ENCODE assay signal across 13 cellular contexts in the genomic region with DNA sequence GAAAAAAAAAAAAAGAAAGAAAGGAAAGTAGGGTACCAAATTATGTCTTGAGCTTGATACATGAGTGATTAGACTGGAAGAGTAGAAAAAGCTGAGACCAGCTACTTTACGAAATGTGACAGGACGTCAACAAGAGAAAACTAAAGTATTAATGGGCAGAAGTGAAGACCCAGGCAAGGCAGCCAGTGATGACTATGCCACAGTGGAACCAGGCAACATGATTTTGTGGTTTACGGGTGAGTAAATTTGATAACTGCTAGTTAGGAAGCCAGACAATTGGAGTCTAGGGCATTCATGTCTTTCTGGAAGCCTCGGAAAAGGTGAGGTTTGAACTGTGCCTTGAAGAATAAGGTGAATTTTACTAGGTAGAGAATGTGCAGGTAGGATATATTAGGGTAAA.
DNase-seq lines count a peak whose midpoint lies in the region; ATAC-seq and TF ChIP-seq lines count a peak whose summit lies in the region.
"Had no signal": no experiment of that assay in that cellular context is flagged by ENCODE, and none has a peak within 500 bp of the region (broad histone marks: within the 10 kb centered on the region; RNA-seq: fewer than 3 reads in every experiment).

No MANE protein-coding gene starts in this region.

- no peak overlapping the region for H2BK20ac ChIP-seq in IMR-90 (ENCODE audit: low read depth, low read length)

- H2BK15ac ChIP-seq in IMR-90 (ENCODE audit: low read depth, low read length), result peak overlapping the region; percentile 40; the same call in 1 of the 3 replicates

- H3K79me1 ChIP-seq in IMR-90 (ENCODE audit: low read depth in 1 of 2, low read length in 2 of 2), result peaks cover 4% of the 10 kb centered on the region in 2 experiments; a peak in 2 of 4 replicates

- H3K27me3 ChIP-seq in IMR-90 (ENCODE audit: control insufficient read depth, insufficient read depth, low read length) (no peaks in the 10 kb centered on the region), ascending aorta (no peaks in the 10 kb centered on the region)

- H3K4me3 ChIP-seq in IMR-90 (ENCODE audit: insufficient read depth, low read depth, low read length) (no peak overlapping the region), ascending aorta (no peak overlapping the region)
- H3K4me3 ChIP-seq: GM23338 had no signal

- H2BK5ac ChIP-seq in IMR-90 (ENCODE audit: low read depth, low read length, poor library complexity, severe bottlenecking), result no peak overlapping the region

- 94% methylated on average over 3 of the region's 4 CpGs; no CpG with 5 or more reads in 1 of the 2 experiments for WGBS in IMR-90 (ENCODE audit: extremely low coverage in 2 of 2, insufficient read length in 1 of 2), 2 experiments

- H4K91ac ChIP-seq in IMR-90 (ENCODE audit: insufficient read depth, low read depth, low read length), result no peak overlapping the region

- no TSS peak for BruUV-seq in IMR-90 (replicated peaks; lab: Mats Ljungman, UMichigan)

- in situ Hi-C loops in Caki2 (cut with HindIII; ENCODE audit: low pct_unique_long_range_greater_than_20kb, low sequenced_read_pairs) (no loop called here), IMR-90 (cut with MboI; ENCODE audit: low sequenced_read_pairs) (no loop called here)

- no peak overlapping the region for H3K23ac ChIP-seq in IMR-90 (ENCODE audit: low read depth, low read length)

- H3K36me3 ChIP-seq in IMR-90 (ENCODE audit: control insufficient read depth, insufficient read depth, low read length) (0 out of 2 replicates have a peak, but pooled peaks cover 1% of the 10 kb centered on the region), ascending aorta (no peaks in the 10 kb centered on the region)

- TF ChIP-seq CTCF in IMR-90 (conservative IDR thresholded peaks at IDR 0.05; ENCODE audit: low read depth, low read length), result no peak
- TF ChIP-seq CTCF in ascending aorta (IDR thresholded peaks at IDR 0.05), result no peak

- no peak overlapping the region for H3K27ac ChIP-seq in IMR-90 (ENCODE audit: insufficient read depth, low read length)
- H3K27ac ChIP-seq in ascending aorta, result no peak overlapping the region

- TF ChIP-seq RAD21 in IMR-90 (IDR thresholded peaks at IDR 0.05; ENCODE audit: low read length), result no peak

- POLR2A ChIA-PET in IMR-90 (lab: Charles Lee; ENCODE audit: unreplicated experiment), result no interaction called here

- DNase-seq in Caki2 (ENCODE audit: low read depth), result peak; percentile 53
- no peak for DNase-seq in IMR-90
- DNase-seq in astrocyte of the hippocampus (ENCODE audit: low read depth, low spot score), result peak; percentile 37
- DNase-seq in NCI-H524 treated with DMSO at 0.1 percent for 48 hours (lab: John Stamatoyannopoulos, UW), result no peak
- DNase-seq in ascending aorta (ENCODE audit: low spot score in 2 of 2), result no peak
- DNase-seq: Caco-2; CD8-positive, alpha-beta memory T cell; DMS53; H7 had no signal

- H3K56ac ChIP-seq in IMR-90 (ENCODE audit: extremely low read depth, insufficient read depth, low read length), result no peak overlapping the region; the same call in 1 of the 2 replicates

- no peak overlapping the region for H4K8ac ChIP-seq in IMR-90 (ENCODE audit: low read depth in 2 of 2, low read length in 2 of 2)

- intact Hi-C loops in IMR-90 (cut with micrococcal nuclease) (no loop called here), ascending aorta (cut with DNase I) (no loop called here)

- CTCF ChIA-PET in IMR-90 (lab: Yijun Ruan, JAX), result no interaction called here

- H3K4me1 ChIP-seq in IMR-90 (ENCODE audit: control insufficient read depth, insufficient read depth, low read length), result no peaks in the 10 kb centered on the region
- no peaks in the 10 kb centered on the region for H3K4me1 ChIP-seq in ascending aorta
- H3K4me1 ChIP-seq: Caco-2 had no signal

- dilution Hi-C loops in IMR-90 (cut with HindIII; ENCODE audit: low sequenced_read_pairs, unreplicated experiment), result no loop called here

- H3K4ac ChIP-seq in IMR-90 (ENCODE audit: low read depth, low read length), result no peak overlapping the region

- no peak for TF ChIP-seq POLR2A in IMR-90 (IDR thresholded peaks at IDR 0.05; ENCODE audit: low read depth, low read length)

- H2AFZ ChIP-seq in IMR-90 (replicated peaks; ENCODE audit: low read length, poor library complexity), result no peak overlapping the region
- H2AFZ ChIP-seq: GM23338 had no signal

- no peak overlapping the region for H3K9ac ChIP-seq in IMR-90 (ENCODE audit: low read depth, low read length)

- no peak overlapping the region for H3K18ac ChIP-seq in IMR-90 (ENCODE audit: low read depth, low read length)

- H2AK9ac ChIP-seq in IMR-90 (replicated peaks; ENCODE audit: low read depth, low read length, poor library complexity), result no peak overlapping the region

- no peaks in the 10 kb centered on the region for H4K20me1 ChIP-seq in IMR-90 (ENCODE audit: insufficient read depth, low read length)

- no peak overlapping the region for H2AK5ac ChIP-seq in IMR-90 (ENCODE audit: low read depth, low read length)

- H3K9me3 ChIP-seq in IMR-90 (ENCODE audit: control insufficient read depth, insufficient read depth, low read length) (no peaks in the 10 kb centered on the region), ascending aorta (no peaks in the 10 kb centered on the region)
- H3K9me3 ChIP-seq: Caco-2 had no signal

- no peak overlapping the region for H3K14ac ChIP-seq in IMR-90 (replicated peaks; ENCODE audit: low read depth, low read length)

- no peak overlapping the region for H4K5ac ChIP-seq in IMR-90 (ENCODE audit: low read depth, low read length)

- H3K9me1 ChIP-seq in IMR-90 (ENCODE audit: insufficient read depth, low read length), result no peaks in the 10 kb centered on the region; the same call in 1 of the 2 replicates

- ATAC-seq in IMR-90 (ENCODE audit: low read depth), result no peak
- no peak for ATAC-seq in HG03342 (IDR thresholded peaks at IDR 0.05; ENCODE audit: unreplicated experiment)
- ATAC-seq in GM18867 (IDR thresholded peaks at IDR 0.05; ENCODE audit: unreplicated experiment), result no peak
- ATAC-seq: GM23338, HepG2 had no signal

- H2BK120ac ChIP-seq in IMR-90 (ENCODE audit: low read depth, low read length), result no peak overlapping the region

- no peak overlapping the region for H3K4me2 ChIP-seq in IMR-90 (ENCODE audit: low read depth, low read length)
- H3K4me2 ChIP-seq: GM23338 had no signal

TF ChIP-seq in IMR-90, 13 proteins besides CTCF, POLR2A, EP300 and RAD21:
- TF ChIP-seq RCOR1 (IDR thresholded peaks at IDR 0.05; ENCODE audit: insufficient replicate concordance, low read length) (no peak), MAZ (IDR thresholded peaks at IDR 0.05; ENCODE audit: borderline replicate concordance, low read depth, low read length) (no peak), MXI1 (IDR thresholded peaks at IDR 0.05; ENCODE audit: borderline replicate concordance, low read depth, low read length) (no peak), SMC3 (IDR thresholded peaks at IDR 0.05; ENCODE audit: low read depth, low read length) (no peak), BHLHE40 (IDR thresholded peaks at IDR 0.05; ENCODE audit: low read depth, low read length) (no peak), MAFK (IDR thresholded peaks at IDR 0.05; ENCODE audit: low read depth, low read length) (no peak), NFE2L2 (IDR thresholded peaks at IDR 0.05; ENCODE audit: low read depth, low read length) (no peak), RFX5 (IDR thresholded peaks at IDR 0.05; ENCODE audit: low read depth, low read length) (no peak), CEBPB (IDR thresholded peaks at IDR 0.05; ENCODE audit: low read depth, low read length) (no peak), FOS (IDR thresholded peaks at IDR 0.05; ENCODE audit: low read depth, low read length) (no peak), CHD1 (IDR thresholded peaks at IDR 0.05; ENCODE audit: low read depth, low read length) (no peak)
- TF ChIP-seq, protein P1, sequence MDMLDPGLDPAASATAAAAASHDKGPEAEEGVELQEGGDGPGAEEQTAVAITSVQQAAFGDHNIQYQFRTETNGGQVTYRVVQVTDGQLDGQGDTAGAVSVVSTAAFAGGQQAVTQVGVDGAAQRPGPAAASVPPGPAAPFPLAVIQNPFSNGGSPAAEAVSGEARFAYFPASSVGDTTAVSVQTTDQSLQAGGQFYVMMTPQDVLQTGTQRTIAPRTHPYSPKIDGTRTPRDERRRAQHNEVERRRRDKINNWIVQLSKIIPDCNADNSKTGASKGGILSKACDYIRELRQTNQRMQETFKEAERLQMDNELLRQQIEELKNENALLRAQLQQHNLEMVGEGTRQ (IDR thresholded peaks at IDR 0.05; ENCODE audit: low read depth, low read length), result no peak
- TF ChIP-seq, protein P2, sequence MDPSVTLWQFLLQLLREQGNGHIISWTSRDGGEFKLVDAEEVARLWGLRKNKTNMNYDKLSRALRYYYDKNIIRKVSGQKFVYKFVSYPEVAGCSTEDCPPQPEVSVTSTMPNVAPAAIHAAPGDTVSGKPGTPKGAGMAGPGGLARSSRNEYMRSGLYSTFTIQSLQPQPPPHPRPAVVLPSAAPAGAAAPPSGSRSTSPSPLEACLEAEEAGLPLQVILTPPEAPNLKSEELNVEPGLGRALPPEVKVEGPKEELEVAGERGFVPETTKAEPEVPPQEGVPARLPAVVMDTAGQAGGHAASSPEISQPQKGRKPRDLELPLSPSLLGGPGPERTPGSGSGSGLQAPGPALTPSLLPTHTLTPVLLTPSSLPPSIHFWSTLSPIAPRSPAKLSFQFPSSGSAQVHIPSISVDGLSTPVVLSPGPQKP (IDR thresholded peaks at IDR 0.05; ENCODE audit: borderline replicate concordance, low read depth, low read length), result no peak
TF ChIP-seq in IMR-90: peak in this region for 0.

Comparison
In these comparisons a context has a peak if more than half of its experiments do, and no peak if none do; other contexts are left out.
1. DNase-seq: peak in Caki2 (single experiment) and astrocyte of the hippocampus (single experiment); none in IMR-90 (single experiment), NCI-H524 treated with DMSO at 0.1 percent for 48 hours (single experiment) and ascending aorta (0 of 2).